Comparison of ENCODE assay signal across 18 cellular contexts in the genomic region with DNA sequence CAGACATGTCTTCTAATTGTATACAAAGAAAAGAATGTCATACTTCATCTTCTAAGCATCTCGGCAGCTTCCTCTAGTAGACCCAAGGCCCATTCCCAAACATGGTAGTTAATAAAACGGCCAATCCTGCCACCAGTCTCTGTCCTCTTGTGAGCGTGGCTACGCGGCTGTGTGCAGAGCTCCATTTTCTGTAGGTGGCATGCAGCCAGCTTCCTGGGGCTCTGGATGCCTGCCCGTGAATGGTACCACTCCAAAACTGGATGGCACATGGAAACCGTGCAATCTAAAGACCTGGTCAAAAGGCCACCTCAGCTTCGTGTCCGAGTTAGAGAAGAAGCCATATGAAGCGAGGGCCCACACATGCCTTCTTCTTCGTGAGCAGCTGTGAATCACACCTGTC.
DNase-seq lines count a peak whose midpoint lies in the region; ATAC-seq and TF ChIP-seq lines count a peak whose summit lies in the region.
"Had no signal": no experiment of that assay in that cellular context is flagged by ENCODE, and none has a peak within 500 bp of the region (broad histone marks: within the 10 kb centered on the region; RNA-seq: fewer than 3 reads in every experiment).

No MANE protein-coding gene starts in this region.

- no peaks in the 10 kb centered on the region for H4K20me1 ChIP-seq in Karpas-422 (ENCODE audit: insufficient read depth, low read depth, low read length)

- DNase-seq in A673 (ENCODE audit: low spot score) (peak; percentile 40), NCI-H1105 (lab: John Stamatoyannopoulos, UW) (peak; percentile 29), NCI-H345 treated with DMSO at 0.1 percent for 48 hours (lab: John Stamatoyannopoulos, UW; ENCODE audit: unreplicated experiment) (peak; percentile 77), heart right ventricle (peak; percentile 48 to 54), Karpas-422 (no peak), COLO829 (ENCODE audit: low spot score) (no peak)
- DNase-seq: activated naive CD4-positive, alpha-beta T cell; aorta; CD4-positive, CD25-positive, alpha-beta regulatory T cell; KG1; mammary epithelial cell; NCI-H1417 treated with DMSO at 0.1 percent for 48 hours; SJCRH30; stimulated activated naive CD8-positive, alpha-beta T cell treated with anti-CD3 and anti-CD28 coated beads, Interleukin-15, amount 100 ng/mL, for 72 hours; T1000; uterus had no signal

- intact Hi-C loops in A673 (cut with micrococcal nuclease; ENCODE audit: unreplicated experiment) (no loop called here), heart right ventricle (cut with DNase I) (no loop called here)

- peaks cover 16% of the 10 kb centered on the region for H3K4me1 ChIP-seq in A673 (ENCODE audit: insufficient read depth, low read length, poor library complexity, severe bottlenecking)
- peaks cover 3 to 36% (median 19%) of the 10 kb centered on the region in 9 donors for H3K4me1 ChIP-seq in heart right ventricle
- no peaks in the 10 kb centered on the region for H3K4me1 ChIP-seq in Karpas-422 (ENCODE audit: low read length)
- H3K4me1 ChIP-seq: SJCRH30, uterus had no signal

- no peak overlapping the region for H3K9ac ChIP-seq in Karpas-422 (ENCODE audit: low read length)

- no peaks in the 10 kb centered on the region for H3K79me2 ChIP-seq in Karpas-422 (ENCODE audit: low read length)

- no peak overlapping the region for H3K4me2 ChIP-seq in Karpas-422 (ENCODE audit: low read depth, low read length, poor library complexity, severe bottlenecking)

- no peaks in the 10 kb centered on the region for H3K9me3 ChIP-seq in A673 (ENCODE audit: low read depth, low read length, poor library complexity, severe bottlenecking)
- no peaks in the 10 kb centered on the region for H3K9me3 ChIP-seq in heart right ventricle
- no peaks in the 10 kb centered on the region for H3K9me3 ChIP-seq in Karpas-422 (ENCODE audit: low read length)
- H3K9me3 ChIP-seq: SJCRH30, uterus had no signal

- H3K4me3 ChIP-seq in A673 (ENCODE audit: low read depth, low read length, poor library complexity, severe bottlenecking), result no peak overlapping the region
- no peak overlapping the region for H3K4me3 ChIP-seq in heart right ventricle
- no peak overlapping the region for H3K4me3 ChIP-seq in Karpas-422 (ENCODE audit: low read length)
- H3K4me3 ChIP-seq: SJCRH30, uterus had no signal

- no peak for TF ChIP-seq CTCF in A673 (conservative IDR thresholded peaks at IDR 0.05; ENCODE audit: low read depth, low read length)
- no peak for TF ChIP-seq CTCF in heart right ventricle (IDR thresholded peaks at IDR 0.05)

- H3K27ac ChIP-seq in A673 (ENCODE audit: low read depth, low read length, poor library complexity, severe bottlenecking) (no peak overlapping the region), heart right ventricle (peak overlapping the region in 1 of 10 donors; percentile 15), Karpas-422 (ENCODE audit: low read length) (no peak overlapping the region)
- H3K27ac ChIP-seq: SJCRH30, uterus had no signal

- WGBS in heart right ventricle, 2 donors, result 45 to 69% methylated on average over 11 of the region's 11 CpGs

- H3K36me3 ChIP-seq in A673 (ENCODE audit: insufficient read depth, low read length, poor library complexity, severe bottlenecking) (no peaks in the 10 kb centered on the region), heart right ventricle (peaks cover 0 to 14% (median 6%) of the 10 kb centered on the region in 9 donors), Karpas-422 (ENCODE audit: insufficient read depth, low read length) (no peaks in the 10 kb centered on the region)
- H3K36me3 ChIP-seq: SJCRH30, uterus had no signal

- no peaks in the 10 kb centered on the region for H3K9me2 ChIP-seq in Karpas-422 (replicated peaks; ENCODE audit: insufficient read depth, low read length)

- ATAC-seq in heart right ventricle, result peak in 7 of 8 donors; percentile 58 to 87 (median 83)
- ATAC-seq in HG02938 (IDR thresholded peaks at IDR 0.05; ENCODE audit: unreplicated experiment), result no peak
- ATAC-seq in GM19452 (IDR thresholded peaks at IDR 0.05; ENCODE audit: unreplicated experiment), result no peak
- ATAC-seq: stimulated activated naive CD8-positive, alpha-beta T cell treated with anti-CD3 and anti-CD28 coated beads, Interleukin-15, amount 100 ng/mL, for 72 hours had no signal

- no peak overlapping the region for H2AFZ ChIP-seq in Karpas-422 (ENCODE audit: low read length)

- no peaks in the 10 kb centered on the region for H3K27me3 ChIP-seq in A673 (replicated peaks; ENCODE audit: insufficient read depth, low read depth, low read length, poor library complexity)
- no peaks in the 10 kb centered on the region for H3K27me3 ChIP-seq in heart right ventricle
- no peaks in the 10 kb centered on the region for H3K27me3 ChIP-seq in Karpas-422 (ENCODE audit: low read length)
- H3K27me3 ChIP-seq: SJCRH30, uterus had no signal

- CTCF ChIA-PET in A673 (lab: Charles Lee), result no interaction called here

- POLR2A ChIA-PET in A673 (lab: Charles Lee; ENCODE audit: low non-redundant PET), result no interaction called here

- BruUV-seq in A673 (replicated peaks; lab: Mats Ljungman, UMichigan), result no TSS peak

Comparison
In these comparisons a context has a peak if more than half of its experiments do, and no peak if none do; other contexts are left out.
1. DNase-seq: peak in A673 (single experiment), NCI-H1105 (single experiment), NCI-H345 treated with DMSO at 0.1 percent for 48 hours (single experiment) and heart right ventricle (2 of 2); none in Karpas-422 (single experiment) and COLO829 (single experiment).
2. ATAC-seq: peak in heart right ventricle (7 of 8); none in HG02938 (single experiment) and GM19452 (single experiment).